ENCODE assay signal across 16 cellular contexts in the genomic region with DNA sequence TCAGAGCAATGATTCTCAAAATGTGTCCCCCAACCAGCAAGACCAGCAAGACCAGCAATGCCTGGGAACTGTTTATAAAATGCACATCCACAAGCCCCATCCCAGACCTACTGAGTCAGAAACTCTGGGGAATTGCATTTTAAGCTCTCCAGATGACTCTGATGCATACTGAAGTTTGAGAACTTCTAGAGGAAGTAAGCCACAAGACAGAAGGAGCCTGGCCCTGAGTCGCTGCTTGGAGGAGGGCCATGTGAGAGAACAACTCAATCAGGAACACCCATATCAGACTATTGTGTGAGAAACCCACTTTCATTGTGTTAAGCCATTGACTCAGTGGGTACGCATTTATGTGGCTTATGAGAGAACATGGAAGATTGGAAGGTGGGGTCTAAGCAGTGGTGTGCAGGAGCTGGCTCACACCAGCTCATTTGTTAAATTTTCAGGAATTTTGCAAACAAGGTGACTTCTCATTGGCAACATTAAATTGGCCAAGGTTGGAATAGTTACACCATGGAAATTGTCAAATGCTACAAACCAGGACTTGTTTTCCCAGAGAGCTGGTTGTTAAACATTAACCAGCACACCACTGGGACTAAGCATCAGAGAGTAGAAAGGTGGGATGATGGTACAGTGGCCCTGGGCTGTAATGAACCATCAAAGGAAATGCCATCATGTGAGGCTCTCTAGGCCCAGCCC. TPM values are rescaled to one million over a fixed set of nuclear protein-coding genes. Genes with fewer than 3 reads are reported as not detected.
A peak's percentile ranks its signal among the peaks of the same experiment; 100 is the strongest.
DNase-seq lines count a peak whose midpoint lies in the region; ATAC-seq and TF ChIP-seq lines count a peak whose summit lies in the region.
"Had no signal": no experiment of that assay in that cellular context is flagged by ENCODE, and none has a peak within 500 bp of the region (broad histone marks: within the 10 kb centered on the region; RNA-seq: fewer than 3 reads in every experiment).

No MANE protein-coding gene starts in this region.

- H3K9ac ChIP-seq in fibroblast of lung (ENCODE audit: insufficient read depth, low read length): no peak overlapping the region
- H3K9ac ChIP-seq in H9 (ENCODE audit: extremely low read depth, insufficient read length, low read length): no peak overlapping the region
- H3K9ac ChIP-seq: SK-N-SH had no signal

- H3K4me3 Mint-ChIP-seq in nephron: no peak overlapping the region
- no peak overlapping the region for H3K4me3 Mint-ChIP-seq in H9
- H3K4me3 Mint-ChIP-seq: activated naive CD8-positive, alpha-beta T cell treated with anti-CD3 and anti-CD28 coated beads, Interleukin-2, amount 10 ng/mL, durations not matched to agents 7 days and 5 days; CD14-positive monocyte; dendritic cell treated with granulocyte-macrophage colony-stimulating factor and Interleukin-4, amounts not matched to agents 40 ng/mL and 50 ng/mL, for 4 days had no signal

- no peak overlapping the region for H3K14ac ChIP-seq in H9 (ENCODE audit: insufficient read depth, low read length)

- H2AK5ac ChIP-seq in H9 (ENCODE audit: insufficient read length, low read length): no peak overlapping the region

- ATAC-seq in HG02763 (IDR thresholded peaks at IDR 0.05; ENCODE audit: unreplicated experiment) (no peak), HG02970 (IDR thresholded peaks at IDR 0.05; ENCODE audit: low FRiP score, unreplicated experiment) (no peak)
- ATAC-seq: gastrocnemius medialis; stimulated activated naive CD8-positive, alpha-beta T cell treated with anti-CD3 and anti-CD28 coated beads, Interleukin-15, Interleukin-2, amounts not matched to agents 100 U/mL and 50 U/mL, for 24 hours had no signal

- H2BK15ac ChIP-seq in H9 (ENCODE audit: low read depth, low read length): no peak overlapping the region

- no peak overlapping the region for H3K4me3 ChIP-seq in fibroblast of lung (replicated peaks in 1 of 4; ENCODE audit: control extremely low read depth in 1 of 4, insufficient read depth in 1 of 4, low read depth in 3 of 4, low read length in 4 of 4)
- H3K4me3 ChIP-seq: gastrocnemius medialis, right atrium auricular region had no signal

- H2BK120ac ChIP-seq in H9 (ENCODE audit: low read depth, low read length, poor library complexity, severe bottlenecking): no peak overlapping the region

- H4K5ac ChIP-seq in H9 (ENCODE audit: insufficient read length, low read depth, low read length): no peak overlapping the region

- H3K56ac ChIP-seq in H9 (ENCODE audit: insufficient read length, low read depth, low read length): no peak overlapping the region

- no peaks in the 10 kb centered on the region for H3K23me2 ChIP-seq in H9 (ENCODE audit: insufficient read length, low read depth, low read length, poor library complexity, severe bottlenecking)

- H3K9me3 ChIP-seq in fibroblast of lung (ENCODE audit: control insufficient read depth, insufficient read depth, low read depth, low read length): no peaks in the 10 kb centered on the region
- H3K9me3 ChIP-seq in H9 (ENCODE audit: control insufficient read depth, low read depth, low read length): no peaks in the 10 kb centered on the region
- H3K9me3 ChIP-seq: gastrocnemius medialis, right atrium auricular region, SK-N-SH had no signal

- H2BK12ac ChIP-seq in H9 (ENCODE audit: insufficient read length, low read depth, low read length): no peak overlapping the region

- H4K91ac ChIP-seq in H9 (ENCODE audit: insufficient read length, low read depth, low read length): no peak overlapping the region

- H3K9me3 Mint-ChIP-seq in nephron (no peaks in the 10 kb centered on the region), H9 (no peaks in the 10 kb centered on the region)
- H3K9me3 Mint-ChIP-seq: activated naive CD8-positive, alpha-beta T cell treated with anti-CD3 and anti-CD28 coated beads, Interleukin-2, amount 10 ng/mL, durations not matched to agents 7 days and 5 days; CD14-positive monocyte; dendritic cell treated with granulocyte-macrophage colony-stimulating factor and Interleukin-4, amounts not matched to agents 40 ng/mL and 50 ng/mL, for 4 days had no signal

- H3K27ac Mint-ChIP-seq in nephron (peak overlapping the region in 2 of 3 experiments; percentile 8 to 75), H9 (no peak overlapping the region)
- H3K27ac Mint-ChIP-seq: activated naive CD8-positive, alpha-beta T cell treated with anti-CD3 and anti-CD28 coated beads, Interleukin-2, amount 10 ng/mL, durations not matched to agents 7 days and 5 days; dendritic cell treated with granulocyte-macrophage colony-stimulating factor and Interleukin-4, amounts not matched to agents 40 ng/mL and 50 ng/mL, for 4 days had no signal

- H3K27ac ChIP-seq in fibroblast of lung (ENCODE audit: insufficient read depth, low read length): no peak overlapping the region
- no peak overlapping the region for H3K27ac ChIP-seq in H9 (ENCODE audit: insufficient read length, low read depth, low read length)
- H3K27ac ChIP-seq: gastrocnemius medialis had no signal

- H3K79me2 ChIP-seq in fibroblast of lung (ENCODE audit: control insufficient read depth, insufficient read depth, low read length) (no peaks in the 10 kb centered on the region), H9 (ENCODE audit: insufficient read depth, low read length) (no peaks in the 10 kb centered on the region)

- H3K23ac ChIP-seq in H9 (ENCODE audit: insufficient read length, low read depth, low read length): no peak overlapping the region

- WGBS in H9 (ENCODE audit: extremely low coverage, insufficient read length, low lambda C conversion rate): no CpG with 5 or more reads among the region's 2 CpGs

- no peaks in the 10 kb centered on the region for H4K20me1 ChIP-seq in fibroblast of lung (ENCODE audit: control insufficient read depth, extremely low read depth, insufficient read depth, low read length)
- H4K20me1 ChIP-seq in H9 (ENCODE audit: control insufficient read depth, insufficient read depth, insufficient read length): no peaks in the 10 kb centered on the region

- H2AFZ ChIP-seq in fibroblast of lung (ENCODE audit: low read length) (no peak overlapping the region), H9 (ENCODE audit: low read length) (no peak overlapping the region)

- H3K4me2 ChIP-seq in fibroblast of lung (ENCODE audit: extremely low read depth, insufficient read depth, low read length) (no peak overlapping the region), H9 (ENCODE audit: insufficient read depth, insufficient read length, low read length) (no peak overlapping the region)
- H3K4me2 ChIP-seq: SK-N-SH had no signal

- H3K4ac ChIP-seq in H9 (ENCODE audit: low read depth, low read length): no peak overlapping the region

- no peak overlapping the region for H3T11ph ChIP-seq in H9 (ENCODE audit: low read length)

- H3K27me3 Mint-ChIP-seq in nephron (ENCODE audit: low read depth) (no peaks in the 10 kb centered on the region), H9 (ENCODE audit: low read depth) (no peaks in the 10 kb centered on the region)
- H3K27me3 Mint-ChIP-seq: activated naive CD8-positive, alpha-beta T cell treated with anti-CD3 and anti-CD28 coated beads, Interleukin-2, amount 10 ng/mL, durations not matched to agents 7 days and 5 days; dendritic cell treated with granulocyte-macrophage colony-stimulating factor and Interleukin-4, amounts not matched to agents 40 ng/mL and 50 ng/mL, for 4 days had no signal

- H2BK20ac ChIP-seq in H9 (ENCODE audit: low read depth, low read length, poor library complexity, severe bottlenecking): no peak overlapping the region

- H3K4me1 Mint-ChIP-seq in nephron (peaks cover 14% of the 10 kb centered on the region), H9 (peaks cover 17 to 20% of the 10 kb centered on the region in 2 experiments)
- H3K4me1 Mint-ChIP-seq: CD14-positive monocyte had no signal

- H3K36me3 ChIP-seq in fibroblast of lung (ENCODE audit: control insufficient read depth, insufficient read depth, low read length): peaks cover 2% of the 10 kb centered on the region

- H3K18ac ChIP-seq in H9 (ENCODE audit: insufficient read length, low read depth, low read length): no peak overlapping the region

- H4K8ac ChIP-seq in H9 (replicated peaks; ENCODE audit: insufficient read length, low read depth, low read length): no peak overlapping the region

- H3K4me1 ChIP-seq in fibroblast of lung (ENCODE audit: control insufficient read depth, extremely low read depth, insufficient read depth, low read length): no peaks in the 10 kb centered on the region
- H3K4me1 ChIP-seq in H9 (ENCODE audit: insufficient read depth, low read length): no peaks in the 10 kb centered on the region

- H3K79me1 ChIP-seq in H9 (ENCODE audit: insufficient read depth, low read depth, low read length, poor library complexity, severe bottlenecking): no peaks in the 10 kb centered on the region

- TF ChIP-seq CTCF in fibroblast of lung (conservative IDR thresholded peaks at IDR 0.05 in 1 of 2, IDR thresholded peaks at IDR 0.05 in 1 of 2; ENCODE audit: low read depth in 1 of 2, low read length in 2 of 2) (no peak), nephron (IDR thresholded peaks at IDR 0.05; ENCODE audit: unreplicated experiment in 3 of 3) (no peak), H9 (conservative IDR thresholded peaks at IDR 0.05) (no peak)

- no peaks in the 10 kb centered on the region for H3K27me3 ChIP-seq in fibroblast of lung (ENCODE audit: control insufficient read depth, insufficient read depth, low read length)
- no peaks in the 10 kb centered on the region for H3K27me3 ChIP-seq in H9 (ENCODE audit: insufficient read depth, low read length)
- H3K27me3 ChIP-seq: gastrocnemius medialis, right atrium auricular region had no signal

- DNase-seq in EH (ENCODE audit: low read depth) (peak; percentile 63), M059J (ENCODE audit: low read depth) (peak; percentile 20), fibroblast of lung (ENCODE audit: low read depth in 2 of 2) (peak; percentile 30 to 45), anterior cingulate cortex (lab: John Stamatoyannopoulos, UW) (no peak), H9 (no peak)
- DNase-seq: activated CD8-positive, alpha-beta memory T cell treated with anti-CD3 and anti-CD28 coated beads, Interleukin-2, amount 50 U/mL, for 48 hours; activated naive CD8-positive, alpha-beta T cell treated with anti-CD3 and anti-CD28 coated beads, Interleukin-2, amount 10 ng/mL, durations not matched to agents 7 days and 5 days; gastrocnemius medialis; SK-N-SH; stimulated activated naive CD8-positive, alpha-beta T cell treated with anti-CD3 and anti-CD28 coated beads, Interleukin-15, Interleukin-2, amounts not matched to agents 100 U/mL and 50 U/mL, for 24 hours had no signal

- H3K36me3 Mint-ChIP-seq in nephron (ENCODE audit: low read depth) (peaks cover 13% of the 10 kb centered on the region), H9 (ENCODE audit: insufficient read depth in 1 of 3, low read depth in 3 of 3) (peaks cover 1 to 11% (median 6%) of the 10 kb centered on the region in 3 experiments; a peak in 5 of 7 replicates)

- H2BK5ac ChIP-seq in H9 (ENCODE audit: insufficient read length, low read length): no peak overlapping the region

RNA-seq across cellular contexts. Expression of gene ATP1A1, which starts 38.9 kb away (rescaled TPM):
- 94.3 and 134 TPM in 2 replicates for total RNA-seq in M059J (2014; rRNA removed; shearing (Covaris generic))
- total RNA-seq in fibroblast of lung (110 and 141 TPM in 2 replicates), H9 (2021) (232 and 239 TPM in 2 replicates)
- polyA plus RNA-seq in fibroblast of lung: 216 and 230 TPM in 2 replicates
- 151 and 174 TPM in 2 replicates for polyA plus RNA-seq in fibroblast of lung (2012)
- 145 and 189 TPM in 2 replicates for polyA minus RNA-seq in fibroblast of lung (ENCODE audit: low replicate concordance)

Comparison
In these comparisons a context has a peak if more than half of its experiments do, and no peak if none do; other contexts are left out.
1. DNase-seq: peak in EH (single experiment), M059J (single experiment) and fibroblast of lung (2 of 2); none in anterior cingulate cortex (0 of 58) and H9 (single experiment).
2. H3K27ac Mint-ChIP-seq: peak in nephron (2 of 3); none in H9 (0 of 3).